In genomic region chr1:46133946-46134345, GRCh38 we compare ENCODE assay signal across 8 cellular contexts. TPM values are rescaled to one million over a fixed set of nuclear protein-coding genes. Genes with fewer than 3 reads are reported as not detected.
A peak's percentile ranks its signal among the peaks of the same experiment; 100 is the strongest.
DNase-seq lines count a peak whose midpoint lies in the region; ATAC-seq and TF ChIP-seq lines count a peak whose summit lies in the region.

No MANE protein-coding gene starts in this region.

- in situ Hi-C loops in IMR-90 (cut with MboI; ENCODE audit: low sequenced_read_pairs), result no loop called here

- 0 out of 2 replicates have a peak, but pooled peaks cover 4% of the 10 kb centered on the region for H3K9me1 ChIP-seq in IMR-90 (ENCODE audit: insufficient read depth, low read length)

- POLR2A ChIA-PET in CD4-positive, alpha-beta T cell (lab: Charles Lee), result no interaction called here
- POLR2A ChIA-PET in IMR-90 (lab: Charles Lee; ENCODE audit: unreplicated experiment), result no interaction called here
- POLR2A ChIA-PET in activated naive CD8-positive, alpha-beta T cell treated with anti-CD3 and anti-CD28 coated beads, Interleukin-2, amount 10 ng/mL, durations not matched to agents 7 days and 5 days (lab: Charles Lee), result no interaction called here

- DNase-seq in CD4-positive, alpha-beta T cell, result no peak
- DNase-seq in IMR-90, result no peak
- DNase-seq in activated naive CD8-positive, alpha-beta T cell treated with anti-CD3 and anti-CD28 coated beads, Interleukin-2, amount 10 ng/mL, durations not matched to agents 7 days and 5 days, result no peak
- no peak for DNase-seq in natural killer cell
- no peak for DNase-seq in LoVo (ENCODE audit: low spot score)
- no peak for DNase-seq in cortex of kidney (lab: John Stamatoyannopoulos, UW)
- DNase-seq in C1 segment of cervical spinal cord (lab: John Stamatoyannopoulos, UW), result no peak

- TF ChIP-seq RAD21 in IMR-90 (IDR thresholded peaks at IDR 0.05; ENCODE audit: low read length), result no peak

- H3K36me3 Mint-ChIP-seq in CD4-positive, alpha-beta T cell (ENCODE audit: low read depth), result peaks cover 4% of the 10 kb centered on the region
- no peaks in the 10 kb centered on the region for H3K36me3 Mint-ChIP-seq in activated naive CD8-positive, alpha-beta T cell treated with anti-CD3 and anti-CD28 coated beads, Interleukin-2, amount 10 ng/mL, durations not matched to agents 7 days and 5 days
- no peaks in the 10 kb centered on the region for H3K36me3 Mint-ChIP-seq in natural killer cell

- no peak overlapping the region for H2BK120ac ChIP-seq in IMR-90 (ENCODE audit: low read depth, low read length)

- H2AK5ac ChIP-seq in IMR-90 (ENCODE audit: low read depth, low read length), result peak overlapping the region; percentile 31

- H4K8ac ChIP-seq in IMR-90 (ENCODE audit: low read depth in 2 of 2, low read length in 2 of 2), result no peak overlapping the region; a peak in 1 of 4 replicates

- dilution Hi-C loops in IMR-90 (cut with HindIII; ENCODE audit: low sequenced_read_pairs, unreplicated experiment), result no loop called here

- no TSS peak for BruUV-seq in IMR-90 (replicated peaks; lab: Mats Ljungman, UMichigan)

- no peak overlapping the region for H3K23ac ChIP-seq in IMR-90 (ENCODE audit: low read depth, low read length)

- no peak overlapping the region for H2AFZ ChIP-seq in IMR-90 (replicated peaks; ENCODE audit: low read length, poor library complexity)

- no peaks in the 10 kb centered on the region for H3K9me3 Mint-ChIP-seq in CD4-positive, alpha-beta T cell
- no peaks in the 10 kb centered on the region for H3K9me3 Mint-ChIP-seq in activated naive CD8-positive, alpha-beta T cell treated with anti-CD3 and anti-CD28 coated beads, Interleukin-2, amount 10 ng/mL, durations not matched to agents 7 days and 5 days
- no peaks in the 10 kb centered on the region for H3K9me3 Mint-ChIP-seq in natural killer cell

- intact Hi-C loops in CD4-positive, alpha-beta T cell (cut with DNase I, micrococcal nuclease), result loop anchor here in 1 of 2 experiments (2.0 kb wide), 1 partner anchor 65 kb away; the partner anchor contains the start of gene POMGNT1
- intact Hi-C loops in IMR-90 (cut with micrococcal nuclease), result no loop called here
- intact Hi-C loops in natural killer cell (cut with micrococcal nuclease), result loop anchor here (2.0 kb wide), 1 partner anchor 113 kb away; the partner anchor contains the start of gene RAD54L

- ATAC-seq in CD4-positive, alpha-beta T cell (ENCODE audit: poor library complexity), result no peak
- ATAC-seq in IMR-90 (ENCODE audit: low read depth) (no peak), natural killer cell (no peak), GM21576 (IDR thresholded peaks at IDR 0.05; ENCODE audit: unreplicated experiment) (no peak)
- ATAC-seq in activated naive CD8-positive, alpha-beta T cell treated with anti-CD3 and anti-CD28 coated beads, Interleukin-2, amount 10 ng/mL, durations not matched to agents 7 days and 5 days (ENCODE audit: low read depth), result no peak

- H2BK15ac ChIP-seq in IMR-90 (ENCODE audit: low read depth, low read length), result peak overlapping the region; percentile 20; the same call in 1 of the 3 replicates

- H3K4me3 Mint-ChIP-seq in CD4-positive, alpha-beta T cell, result peak overlapping the region; percentile 93
- peak overlapping the region; percentile 92 for H3K4me3 Mint-ChIP-seq in activated naive CD8-positive, alpha-beta T cell treated with anti-CD3 and anti-CD28 coated beads, Interleukin-2, amount 10 ng/mL, durations not matched to agents 7 days and 5 days
- H3K4me3 Mint-ChIP-seq in natural killer cell, result peak overlapping the region; percentile 100

- H3K56ac ChIP-seq in IMR-90 (ENCODE audit: extremely low read depth, insufficient read depth, low read length), result no peak overlapping the region

- H3K9me3 ChIP-seq in CD4-positive, alpha-beta T cell (ENCODE audit: control insufficient read depth, low read length), result no peaks in the 10 kb centered on the region
- no peaks in the 10 kb centered on the region for H3K9me3 ChIP-seq in IMR-90 (ENCODE audit: control insufficient read depth, insufficient read depth, low read length)

- CTCF ChIA-PET in CD4-positive, alpha-beta T cell (lab: Charles Lee), result interaction anchor here (0.6 kb wide), 1 partner anchor 153 kb away, joined by 3 read pairs; no protein-coding TSS in a partner anchor
- CTCF ChIA-PET in IMR-90 (lab: Yijun Ruan, JAX), result no interaction called here

- H3K4me3 ChIP-seq in IMR-90 (ENCODE audit: insufficient read depth, low read depth, low read length), result no peak overlapping the region

- H3K4me2 ChIP-seq in IMR-90 (ENCODE audit: low read depth, low read length), result no peak overlapping the region

- H2AK9ac ChIP-seq in IMR-90 (replicated peaks; ENCODE audit: low read depth, low read length, poor library complexity), result peak overlapping the region; percentile 88

- peak overlapping the region; percentile 93; the same call in 1 of the 2 replicates for H3K4ac ChIP-seq in IMR-90 (ENCODE audit: low read depth, low read length)

- no peak overlapping the region for H2BK5ac ChIP-seq in IMR-90 (ENCODE audit: low read depth, low read length, poor library complexity, severe bottlenecking)

- 82% methylated on average over 2 of the region's 2 CpGs; no CpG with 5 or more reads in 1 of the 2 experiments for WGBS in IMR-90 (ENCODE audit: extremely low coverage in 2 of 2, insufficient read length in 1 of 2), 2 experiments

- no peak overlapping the region for H3K9ac ChIP-seq in IMR-90 (ENCODE audit: low read depth, low read length)

- H3K27ac Mint-ChIP-seq in CD4-positive, alpha-beta T cell, result no peak overlapping the region
- H3K27ac Mint-ChIP-seq in activated naive CD8-positive, alpha-beta T cell treated with anti-CD3 and anti-CD28 coated beads, Interleukin-2, amount 10 ng/mL, durations not matched to agents 7 days and 5 days, result no peak overlapping the region
- H3K27ac Mint-ChIP-seq in natural killer cell, result peak overlapping the region; percentile 94 to 98

- no peak overlapping the region for H2BK20ac ChIP-seq in IMR-90 (ENCODE audit: low read depth, low read length)

- H3K18ac ChIP-seq in IMR-90 (ENCODE audit: low read depth, low read length), result no peak overlapping the region

- peaks cover 31% of the 10 kb centered on the region for H3K27me3 ChIP-seq in CD4-positive, alpha-beta T cell (ENCODE audit: control insufficient read depth, insufficient read depth, low read length)
- H3K27me3 ChIP-seq in IMR-90 (ENCODE audit: control insufficient read depth, insufficient read depth, low read length), result no peaks in the 10 kb centered on the region

- H3K36me3 ChIP-seq in IMR-90 (ENCODE audit: control insufficient read depth, insufficient read depth, low read length), result no peaks in the 10 kb centered on the region

- peaks cover 30% of the 10 kb centered on the region for H3K4me1 Mint-ChIP-seq in CD4-positive, alpha-beta T cell (ENCODE audit: low read depth)
- H3K4me1 Mint-ChIP-seq in activated naive CD8-positive, alpha-beta T cell treated with anti-CD3 and anti-CD28 coated beads, Interleukin-2, amount 10 ng/mL, durations not matched to agents 7 days and 5 days, result peaks cover 16% of the 10 kb centered on the region
- H3K4me1 Mint-ChIP-seq in natural killer cell, result peaks cover 31 to 32% of the 10 kb centered on the region in 2 donors

- TF ChIP-seq POLR2A in IMR-90 (IDR thresholded peaks at IDR 0.05; ENCODE audit: low read depth, low read length), result no peak

- H3K79me1 ChIP-seq in IMR-90 (ENCODE audit: low read depth in 1 of 2, low read length in 2 of 2), result peaks cover 0 to 10% of the 10 kb centered on the region in 2 experiments; a peak in 1 of 4 replicates

- H3K14ac ChIP-seq in IMR-90 (replicated peaks; ENCODE audit: low read depth, low read length), result no peak overlapping the region

- peaks cover 3% of the 10 kb centered on the region; the same call in 1 of the 2 replicates for H4K20me1 ChIP-seq in IMR-90 (ENCODE audit: insufficient read depth, low read length)

- no peak overlapping the region for H4K5ac ChIP-seq in IMR-90 (ENCODE audit: low read depth, low read length)

- H3K27me3 Mint-ChIP-seq in CD4-positive, alpha-beta T cell, result peaks cover 55% of the 10 kb centered on the region
- H3K27me3 Mint-ChIP-seq in activated naive CD8-positive, alpha-beta T cell treated with anti-CD3 and anti-CD28 coated beads, Interleukin-2, amount 10 ng/mL, durations not matched to agents 7 days and 5 days, result peaks cover 66% of the 10 kb centered on the region
- peaks cover 10 to 30% of the 10 kb centered on the region in 2 donors for H3K27me3 Mint-ChIP-seq in natural killer cell (ENCODE audit: low read depth in 2 of 2)

- H3K27ac ChIP-seq in CD4-positive, alpha-beta T cell (ENCODE audit: low read depth, low read length), result no peak overlapping the region
- no peak overlapping the region for H3K27ac ChIP-seq in IMR-90 (ENCODE audit: insufficient read depth, low read length)

- TF ChIP-seq CTCF in CD4-positive, alpha-beta T cell (IDR thresholded peaks at IDR 0.05), result no peak
- no peak for TF ChIP-seq CTCF in IMR-90 (conservative IDR thresholded peaks at IDR 0.05; ENCODE audit: low read depth, low read length)
- TF ChIP-seq CTCF in natural killer cell (IDR thresholded peaks at IDR 0.05), result no peak

- 0 out of 2 replicates have a peak overlapping the region, but pooled peaks have one; percentile 74 for H4K91ac ChIP-seq in IMR-90 (ENCODE audit: insufficient read depth, low read depth, low read length)

- peaks cover 8% of the 10 kb centered on the region for H3K4me1 ChIP-seq in IMR-90 (ENCODE audit: control insufficient read depth, insufficient read depth, low read length)

RNA-seq across cellular contexts. Expression of gene PIK3R3, which starts 1.5 kb away (rescaled TPM):
- total RNA-seq in CD4-positive, alpha-beta T cell, result under 1 TPM; 0.20 to 0.38 TPM
- total RNA-seq in IMR-90 (2012; rRNA removed) (9.9 and 14.7 TPM in 2 replicates), natural killer cell (1 to 10 TPM; 5.2 to 6.2 (median 5.4) TPM)
- polyA plus RNA-seq in IMR-90 (2012; rRNA removed), result 4.3 and 5.3 TPM in 2 replicates
- polyA plus RNA-seq in IMR-90 (2012; cell fraction: cytosol; rRNA removed), result 1.7 and 2.0 TPM in 2 replicates
- polyA plus RNA-seq in IMR-90 (2012; cell fraction: nucleus; rRNA removed; ENCODE audit: low replicate concordance), result 1.6 and 6.0 TPM in 2 replicates
- total RNA-seq in activated naive CD8-positive, alpha-beta T cell treated with anti-CD3 and anti-CD28 coated beads, Interleukin-2, amount 10 ng/mL, durations not matched to agents 7 days and 5 days, result 1 to 10 TPM; 3.4 to 3.7 TPM

RNA-seq across cellular contexts. Expression of gene TSPAN1, which starts 40.9 kb away (rescaled TPM):
- not detected for total RNA-seq in CD4-positive, alpha-beta T cell
- total RNA-seq in IMR-90 (2012; rRNA removed) (0.18 TPM in 1 of 2 replicates, not detected in the other), natural killer cell (not detected)
- 0.82 and 0.89 TPM in 2 replicates for polyA plus RNA-seq in IMR-90 (2012; rRNA removed)
- 0.08 and 0.44 TPM in 2 replicates for polyA plus RNA-seq in IMR-90 (2012; cell fraction: cytosol; rRNA removed)
- 0.55 and 1.1 TPM in 2 replicates for polyA plus RNA-seq in IMR-90 (2012; cell fraction: nucleus; rRNA removed; ENCODE audit: low replicate concordance)
- total RNA-seq in activated naive CD8-positive, alpha-beta T cell treated with anti-CD3 and anti-CD28 coated beads, Interleukin-2, amount 10 ng/mL, durations not matched to agents 7 days and 5 days, result not detected

RNA-seq across cellular contexts. Expression of gene P3R3URF, which starts 42.3 kb away (rescaled TPM):
- not detected for total RNA-seq in CD4-positive, alpha-beta T cell
- total RNA-seq in IMR-90 (2012; rRNA removed) (not detected in 2 replicates), natural killer cell (not detected)
- not detected in 2 replicates for polyA plus RNA-seq in IMR-90 (2012; rRNA removed)
- polyA plus RNA-seq in IMR-90 (2012; cell fraction: cytosol; rRNA removed), result not detected in 2 replicates
- polyA plus RNA-seq in IMR-90 (2012; cell fraction: nucleus; rRNA removed; ENCODE audit: low replicate concordance), result not detected in 2 replicates
- not detected for total RNA-seq in activated naive CD8-positive, alpha-beta T cell treated with anti-CD3 and anti-CD28 coated beads, Interleukin-2, amount 10 ng/mL, durations not matched to agents 7 days and 5 days

Comparison
In these comparisons a context has a peak if more than half of its experiments do, and no peak if none do; other contexts are left out.
1. H3K27ac Mint-ChIP-seq: peak in natural killer cell (2 of 2); none in CD4-positive, alpha-beta T cell (single experiment) and activated naive CD8-positive, alpha-beta T cell treated with anti-CD3 and anti-CD28 coated beads, Interleukin-2, amount 10 ng/mL, durations not matched to agents 7 days and 5 days (single experiment).
2. Peak in every context shown above with its lines, with median percentiles within 50 percentile points of each other: H3K4me3 Mint-ChIP-seq.